ENCODE assay signal across 29 cellular contexts in genomic region chr3:53123510-53123909, GRCh38.
"Had no signal": no experiment of that assay in that cellular context is flagged by ENCODE, and none has a peak within 500 bp of the region (broad histone marks: within the 10 kb centered on the region; RNA-seq: fewer than 3 reads in every experiment).

No MANE protein-coding gene starts in this region.

- H3K9me3 Mint-ChIP-seq: activated B cell treated with CpG ODN at 0.5 μM for 24 hours; activated CD4-positive, alpha-beta T cell treated with anti-CD3 and anti-CD28 coated beads, Interleukin-2, amount 10 ng/mL, durations not matched to agents 24 days and 14 days; activated naive CD4-positive, alpha-beta T cell treated with anti-CD3 and anti-CD28 coated beads for 36 hours; activated naive CD8-positive, alpha-beta T cell treated with anti-CD3 and anti-CD28 coated beads, Interleukin-2, amount 50 U/mL, for 24 hours; activated T-cell treated with anti-CD3 and anti-CD28 coated beads, Interleukin-2, amount 50 U/mL, for 24 hours; brain; T-cell had no signal

- ATAC-seq: activated CD8-positive, alpha-beta memory T cell treated with anti-CD3 and anti-CD28 coated beads, Interleukin-2, amount 10 ng/mL, durations not matched to agents 7 days and 5 days; activated naive CD8-positive, alpha-beta T cell treated with anti-CD3 and anti-CD28 coated beads, Interleukin-2, amount 50 U/mL, for 24 hours; Panc1; T-cell had no signal

- H3K27ac Mint-ChIP-seq: activated B cell treated with CpG ODN at 0.5 μM for 24 hours; activated CD4-positive, alpha-beta T cell treated with anti-CD3 and anti-CD28 coated beads, Interleukin-2, amount 10 ng/mL, durations not matched to agents 24 days and 14 days; activated CD8-positive, alpha-beta memory T cell treated with anti-CD3 and anti-CD28 coated beads, Interleukin-2, amount 10 ng/mL, durations not matched to agents 7 days and 5 days; activated naive CD4-positive, alpha-beta T cell treated with anti-CD3 and anti-CD28 coated beads for 36 hours; activated naive CD8-positive, alpha-beta T cell treated with anti-CD3 and anti-CD28 coated beads, Interleukin-2, amount 50 U/mL, for 24 hours; activated T-cell treated with anti-CD3 and anti-CD28 coated beads, Interleukin-2, amount 50 U/mL, for 24 hours; brain; T-cell had no signal

- H3K27ac ChIP-seq: SK-N-MC had no signal

- H3K4me3 ChIP-seq: K562, SK-N-MC had no signal

- H3K27me3 Mint-ChIP-seq: activated B cell treated with CpG ODN at 0.5 μM for 24 hours; activated CD4-positive, alpha-beta T cell treated with anti-CD3 and anti-CD28 coated beads, Interleukin-2, amount 10 ng/mL, durations not matched to agents 24 days and 14 days; activated CD8-positive, alpha-beta memory T cell treated with anti-CD3 and anti-CD28 coated beads, Interleukin-2, amount 10 ng/mL, durations not matched to agents 7 days and 5 days; activated naive CD8-positive, alpha-beta T cell treated with anti-CD3 and anti-CD28 coated beads, Interleukin-2, amount 50 U/mL, for 24 hours; activated T-cell treated with anti-CD3 and anti-CD28 coated beads, Interleukin-2, amount 50 U/mL, for 24 hours; brain; T-cell had no signal

- H3K4me1 Mint-ChIP-seq: brain had no signal

- DNase-seq: activated B cell treated with CpG ODN at 0.5 μM for 24 hours; activated CD4-positive, alpha-beta T cell treated with anti-CD3 and anti-CD28 coated beads for 1 hour; activated CD4-positive, alpha-beta T cell treated with anti-CD3 and anti-CD28 coated beads, Interleukin-2, amount 10 ng/mL, durations not matched to agents 24 days and 14 days; activated CD4-positive, alpha-beta T cell treated with anti-CD3 and anti-CD28 coated beads, Interleukin-2, amount 50 U/mL, for 48 hours; activated CD8-positive, alpha-beta memory T cell treated with anti-CD3 and anti-CD28 coated beads, Interleukin-2, amount 10 ng/mL, durations not matched to agents 7 days and 5 days; activated gamma-delta T cell; activated naive CD4-positive, alpha-beta T cell treated with anti-CD3 and anti-CD28 coated beads for 36 hours; activated naive CD8-positive, alpha-beta T cell treated with anti-CD3 and anti-CD28 coated beads, Interleukin-2, amount 50 U/mL, for 24 hours; activated T-cell treated with anti-CD3 and anti-CD28 coated beads, Interleukin-2, amount 50 U/mL, for 24 hours; amniotic stem cell; Karpas-422; MM.1S; NCI-H1092; NCI-H1417 treated with DMSO at 0.1 percent for 48 hours; NCI-H1694; NCI-H2029; NCI-H2107; NCI-H2171 treated with DMSO at 0.1 percent for 48 hours; NCI-H226; NCI-H526; NCI-H774; RPMI8226; T-cell; T-helper 2 cell; T1000 had no signal

- H3K4me3 Mint-ChIP-seq: activated B cell treated with CpG ODN at 0.5 μM for 24 hours; activated CD4-positive, alpha-beta T cell treated with anti-CD3 and anti-CD28 coated beads, Interleukin-2, amount 10 ng/mL, durations not matched to agents 24 days and 14 days; activated CD8-positive, alpha-beta memory T cell treated with anti-CD3 and anti-CD28 coated beads, Interleukin-2, amount 10 ng/mL, durations not matched to agents 7 days and 5 days; activated naive CD4-positive, alpha-beta T cell treated with anti-CD3 and anti-CD28 coated beads for 36 hours; activated naive CD8-positive, alpha-beta T cell treated with anti-CD3 and anti-CD28 coated beads, Interleukin-2, amount 50 U/mL, for 24 hours; activated T-cell treated with anti-CD3 and anti-CD28 coated beads, Interleukin-2, amount 50 U/mL, for 24 hours; brain; T-cell had no signal
